1 cellular context compared by ENCODE assay signal in the genomic region with DNA sequence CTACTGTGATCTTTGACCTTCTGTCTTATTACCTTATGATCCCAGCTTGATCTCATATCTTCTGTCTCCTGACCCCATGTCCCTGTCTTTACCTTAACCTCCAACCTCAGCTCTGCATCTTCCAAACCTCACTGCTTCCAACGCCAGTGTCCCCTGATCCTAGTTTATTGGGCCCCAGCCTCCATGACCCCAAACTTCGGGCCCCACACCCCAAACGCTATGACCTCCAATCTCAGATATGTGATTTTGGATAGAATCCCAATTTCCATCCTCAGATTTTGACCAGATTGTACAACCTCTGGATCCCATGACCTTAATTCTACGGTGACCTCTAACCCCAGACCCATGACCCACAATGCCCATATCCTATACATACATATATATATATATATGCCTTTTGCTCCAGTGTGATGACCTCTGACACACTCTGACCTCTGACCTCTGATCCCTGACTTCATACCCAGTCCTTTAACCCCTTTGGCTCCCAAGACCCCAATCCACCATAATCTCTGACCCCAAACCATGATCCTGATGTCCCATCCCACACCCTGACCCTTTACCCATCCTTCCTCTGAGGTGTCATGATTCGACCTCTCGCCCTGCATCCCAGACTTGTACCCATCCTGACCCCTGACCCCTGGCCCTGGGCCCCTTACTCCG.
TF ChIP-seq lines count a peak whose summit lies in the region.

No MANE protein-coding gene starts in this region.

TF ChIP-seq in GM23338, 12 proteins besides CTCF, POLR2A, EP300 and RAD21 (continued from another document):
- TF ChIP-seq ZNF462 (CRISPR knock-in tag; IDR thresholded peaks at IDR 0.05) (no peak), STAT1 (IDR thresholded peaks at IDR 0.05; ENCODE audit: unreplicated experiment) (no peak), POLR2AphosphoS5 (IDR thresholded peaks at IDR 0.05; ENCODE audit: low read depth) (no peak), EZH2phosphoT487 (IDR thresholded peaks at IDR 0.05; ENCODE audit: unreplicated experiment) (no peak), ZNF331 (CRISPR knock-in tag; IDR thresholded peaks at IDR 0.05; ENCODE audit: low read depth) (no peak), NANOG (IDR thresholded peaks at IDR 0.05; ENCODE audit: borderline replicate concordance) (no peak), CREB1 (CRISPR knock-in tag; IDR thresholded peaks at IDR 0.05; ENCODE audit: low read depth) (no peak)
- TF ChIP-seq, protein P1, sequence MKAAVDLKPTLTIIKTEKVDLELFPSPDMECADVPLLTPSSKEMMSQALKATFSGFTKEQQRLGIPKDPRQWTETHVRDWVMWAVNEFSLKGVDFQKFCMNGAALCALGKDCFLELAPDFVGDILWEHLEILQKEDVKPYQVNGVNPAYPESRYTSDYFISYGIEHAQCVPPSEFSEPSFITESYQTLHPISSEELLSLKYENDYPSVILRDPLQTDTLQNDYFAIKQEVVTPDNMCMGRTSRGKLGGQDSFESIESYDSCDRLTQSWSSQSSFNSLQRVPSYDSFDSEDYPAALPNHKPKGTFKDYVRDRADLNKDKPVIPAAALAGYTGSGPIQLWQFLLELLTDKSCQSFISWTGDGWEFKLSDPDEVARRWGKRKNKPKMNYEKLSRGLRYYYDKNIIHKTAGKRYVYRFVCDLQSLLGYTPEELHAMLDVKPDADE (IDR thresholded peaks at IDR 0.05), result no peak
